ENCODE assay signal across 25 cellular contexts in the genomic region with DNA sequence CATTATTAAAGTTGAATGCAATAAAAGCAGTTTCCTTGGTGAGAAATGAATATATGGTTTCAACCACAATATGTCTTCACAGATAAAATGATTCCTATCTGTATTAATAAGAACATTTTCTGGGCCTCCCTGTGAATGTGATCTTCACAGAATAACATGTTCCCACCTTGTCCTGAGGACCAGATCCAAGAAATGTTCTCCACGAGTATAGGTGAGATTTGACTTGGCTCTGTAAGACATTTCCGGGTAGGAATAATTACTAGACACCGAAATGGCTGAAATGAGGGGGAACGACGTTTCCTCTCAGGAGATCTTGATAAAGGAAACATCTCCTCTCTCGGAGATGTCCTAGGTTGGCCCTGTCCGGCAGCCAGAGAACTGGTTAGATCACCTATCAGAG.
"Had no signal": no experiment of that assay in that cellular context is flagged by ENCODE, and none has a peak within 500 bp of the region (broad histone marks: within the 10 kb centered on the region; RNA-seq: fewer than 3 reads in every experiment).

No MANE protein-coding gene starts in this region.

- H3K36me3 ChIP-seq: gastrocnemius medialis, left lung, neural progenitor cell, right atrium auricular region, tibial artery, upper lobe of left lung had no signal

- H3K27ac ChIP-seq: left lung, neural progenitor cell, parathyroid adenoma, right atrium auricular region, testis, tibial artery had no signal

- H3K9me3 ChIP-seq: gastrocnemius medialis, left lung, right atrium auricular region, testis, tibial artery, upper lobe of left lung had no signal

- DNase-seq: cortex of kidney; effector memory CD8-positive, alpha-beta T cell; foreskin fibroblast; gastrocnemius medialis; head of caudate nucleus; kidney; left cardiac atrium; left lung; mesenchymal stem cell; midbrain; naive thymus-derived CD4-positive, alpha-beta T cell; stimulated activated CD4-positive, alpha-beta T cell treated with anti-CD3 and anti-CD28 coated beads, Interleukin-12 subunit alpha, Interleukin-12 subunit beta, amount 100 ng/mL, for 4 hours; stimulated activated CD4-positive, alpha-beta T cell treated with anti-CD3 and anti-CD28 coated beads, Interleukin-1b, Interleukin-23, amount 100 ng/mL, for 48 hours; stimulated activated CD4-positive, alpha-beta T cell treated with anti-CD3 and anti-CD28 coated beads, Interleukin-4, amount 100 ng/mL, for 1 hour; stimulated activated CD8-positive, alpha-beta memory T cell treated with anti-CD3 and anti-CD28 coated beads, Interleukin-4, amount 100 ng/mL, for 48 hours; stimulated activated naive CD4-positive, alpha-beta T cell; stimulated activated naive CD8-positive, alpha-beta T cell treated with anti-CD3 and anti-CD28 coated beads, Interleukin-15, amount 100 ng/mL, for 72 hours; testis; upper lobe of left lung had no signal

- H3K4me1 ChIP-seq: left lung, neural progenitor cell, parathyroid adenoma, right atrium auricular region had no signal

- H3K27me3 ChIP-seq: gastrocnemius medialis, left lung, neural progenitor cell, right atrium auricular region, testis, tibial artery, upper lobe of left lung had no signal

- H3K4me3 ChIP-seq: gastrocnemius medialis, left lung, neural progenitor cell, right atrium auricular region, smooth muscle cell, testis, tibial artery, upper lobe of left lung had no signal

- ATAC-seq: effector memory CD8-positive, alpha-beta T cell; gastrocnemius medialis; left cardiac atrium; left lung; naive thymus-derived CD4-positive, alpha-beta T cell; sciatic nerve; stimulated activated naive CD8-positive, alpha-beta T cell treated with anti-CD3 and anti-CD28 coated beads, Interleukin-15, amount 100 ng/mL, for 72 hours had no signal
